8 cellular contexts compared by ENCODE assay signal in genomic region chr12:123533672-123534643, GRCh38. TPM values are rescaled to one million over a fixed set of nuclear protein-coding genes. Genes with fewer than 3 reads are reported as not detected.
DNase-seq lines count a peak whose midpoint lies in the region; ATAC-seq, FAIRE-seq and TF ChIP-seq lines count a peak whose summit lies in the region.

RILPL1 (minus strand) TSS chr12:123533719; CDS start chr12:123533482, 237 bp downstream.

- no peak for FAIRE-seq in keratinocyte (lab: Jason Lieb, UNC)

- H3K9ac ChIP-seq in keratinocyte (ENCODE audit: control insufficient read depth, extremely low read depth, insufficient read depth, low read length), result peak within 1 kb of the TSS; percentile 81

- dilution Hi-C loops in keratinocyte (cut with MboI; ENCODE audit: extremely low pct_ligation_motif_present, low sequenced_read_pairs), result no loop called here

- H3K9me1 ChIP-seq in keratinocyte (ENCODE audit: control insufficient read depth, extremely low read depth, insufficient read depth, low read length), result peaks cover 2% of the 10 kb centered on the region

- peak; percentile 73 for DNase-seq in A673 (ENCODE audit: low spot score)
- peak; percentile 8 to 11 for DNase-seq in Kasumi-1 (lab: John Stamatoyannopoulos, UW)
- peak in 3 of 4 experiments; percentile 17 to 25 (median 24) for DNase-seq in activated CD4-positive, CD25-positive, alpha-beta regulatory T cell (lab: John Stamatoyannopoulos, UW)
- peak; percentile 70 for DNase-seq in cerebellum (ENCODE audit: low spot score)
- DNase-seq in keratinocyte (ENCODE audit: low read depth, low spot score), result no peak
- peak; percentile 89 for DNase-seq in spleen
- DNase-seq in cortex of kidney (lab: John Stamatoyannopoulos, UW), result no peak

- H3K4me1 ChIP-seq in A673 (ENCODE audit: insufficient read depth, low read length, poor library complexity, severe bottlenecking) (peaks cover 10% of the 10 kb centered on the region), keratinocyte (ENCODE audit: control insufficient read depth, extremely low read depth, insufficient read depth, low read length) (peaks cover 16% of the 10 kb centered on the region), spleen (peaks cover 9 to 40% (median 31%) of the 10 kb centered on the region in 6 donors)

- TF ChIP-seq POLR2A in spleen (IDR thresholded peaks at IDR 0.05), result no peak

- H3K36me3 ChIP-seq in A673 (ENCODE audit: insufficient read depth, low read length, poor library complexity, severe bottlenecking) (no peaks in the 10 kb centered on the region), keratinocyte (ENCODE audit: control insufficient read depth in 2 of 2, extremely low read depth in 1 of 2, insufficient read depth in 2 of 2, low read length in 2 of 2) (peaks cover 6 to 11% of the 10 kb centered on the region in 2 experiments), spleen (peaks cover 0 to 8% (median 0%) of the 10 kb centered on the region in 6 donors)

- no peaks in the 10 kb centered on the region for H3K27me3 ChIP-seq in A673 (replicated peaks; ENCODE audit: insufficient read depth, low read depth, low read length, poor library complexity)
- no peaks in the 10 kb centered on the region for H3K27me3 ChIP-seq in keratinocyte (ENCODE audit: control insufficient read depth, extremely low read depth, insufficient read depth, low read length)
- peaks cover 0 to 18% (median 0%) of the 10 kb centered on the region in 7 donors for H3K27me3 ChIP-seq in spleen (replicated peaks in 1 of 7)

- H3K4me3 ChIP-seq in A673 (ENCODE audit: low read depth, low read length, poor library complexity, severe bottlenecking) (peak within 1 kb of the TSS; percentile 80), keratinocyte (ENCODE audit: control insufficient read depth in 2 of 3, extremely low read depth in 1 of 3, insufficient read depth in 2 of 3, low read depth in 1 of 3, low read length in 3 of 3) (peak within 1 kb of the TSS; percentile 74 to 87 (median 82)), spleen (peak within 1 kb of the TSS; percentile 57 to 93 (median 76))

- peak; percentile 18 for TF ChIP-seq CTCF in A673 (conservative IDR thresholded peaks at IDR 0.05; ENCODE audit: low read depth, low read length)
- TF ChIP-seq CTCF in keratinocyte (optimal IDR thresholded peaks at IDR 0.05 in 1 of 3, IDR thresholded peaks at IDR 0.05 in 1 of 3, conservative IDR thresholded peaks at IDR 0.05 in 1 of 3; ENCODE audit: extremely low read depth in 1 of 3, insufficient read depth in 2 of 3, low read length in 3 of 3), result peak in 2 of 3 experiments; percentile 35 to 46
- peak in 8 of 11 experiments; percentile 6 to 67 (median 53) for TF ChIP-seq CTCF in spleen (IDR thresholded peaks at IDR 0.05 in 8 of 11, conservative IDR thresholded peaks at IDR 0.05 in 3 of 11)

- H2AFZ ChIP-seq in keratinocyte (ENCODE audit: control insufficient read depth, low read length), result peak within 1 kb of the TSS; percentile 95

- ATAC-seq in GM18511 (IDR thresholded peaks at IDR 0.05; ENCODE audit: unreplicated experiment), result peak; percentile 67

- H3K4me2 ChIP-seq in keratinocyte (ENCODE audit: control insufficient read depth, extremely low read depth, insufficient read depth, low read depth, low read length), result peak within 1 kb of the TSS; percentile 71

- CTCF ChIA-PET in A673 (lab: Charles Lee), result no interaction called here

- intact Hi-C loops in A673 (cut with micrococcal nuclease; ENCODE audit: unreplicated experiment), result no loop called here
- intact Hi-C loops in spleen (cut with DNase I; ENCODE audit: low total_unique reads), result no loop called here

- whole genome bisulfite sequencing in spleen, 5 donors, result 0 to 1% (median 1%) methylated on average over 16 to 114 of the region's 114 CpGs

- H4K20me1 ChIP-seq in keratinocyte (ENCODE audit: control insufficient read depth, extremely low read depth, insufficient read depth, low read length), result no peaks in the 10 kb centered on the region

- BruUV-seq in A673 (replicated peaks; lab: Mats Ljungman, UMichigan), result no TSS peak

- H3K27ac ChIP-seq in A673 (ENCODE audit: low read depth, low read length, poor library complexity, severe bottlenecking), result peak within 1 kb of the TSS; percentile 63
- peak within 1 kb of the TSS; percentile 60 for H3K27ac ChIP-seq in keratinocyte (ENCODE audit: control insufficient read depth, insufficient read depth, low read length)
- peak within 1 kb of the TSS; percentile 35 to 87 (median 80) for H3K27ac ChIP-seq in spleen

- peaks cover 33% of the 10 kb centered on the region for H3K79me2 ChIP-seq in keratinocyte (ENCODE audit: control insufficient read depth, insufficient read depth, low read length)

- H3K9me3 ChIP-seq in A673 (ENCODE audit: low read depth, low read length, poor library complexity, severe bottlenecking) (no peaks in the 10 kb centered on the region), keratinocyte (ENCODE audit: control insufficient read depth, low read depth, low read length) (no peaks in the 10 kb centered on the region), spleen (no peaks in the 10 kb centered on the region)

- POLR2A ChIA-PET in A673 (lab: Charles Lee; ENCODE audit: low non-redundant PET), result no interaction called here

RNA-seq across cellular contexts. Expression of gene RILPL1, which starts in this region (rescaled TPM):
- 10.2 and 17.4 TPM in 2 replicates for total RNA-seq in A673 (2021)
- total RNA-seq in cerebellum, result 5.6 TPM
- 14.8 to 22.2 TPM (median 17.0 TPM) in 3 replicates for polyA plus RNA-seq in keratinocyte
- 16.7 TPM for polyA plus RNA-seq in keratinocyte (2011; ENCODE audit: low read depth)
- 19.4 and 24.5 TPM in 2 replicates for polyA plus RNA-seq in keratinocyte (2011; cell fraction: cytosol; rRNA removed)
- polyA plus RNA-seq in keratinocyte (2011; cell fraction: nucleus; rRNA removed), result 35.8 and 47.6 TPM in 2 replicates
- 17.3 and 25.3 TPM in 2 replicates for polyA plus RNA-seq in keratinocyte (2012; ENCODE audit: low replicate concordance)
- polyA minus RNA-seq in keratinocyte, result 8.0 to 15.6 TPM (median 12.4 TPM) in 3 replicates
- 25.7 TPM for polyA minus RNA-seq in keratinocyte (2011; cell fraction: cytosol; rRNA and poly(A)+ RNA removed)
- 11.1 and 16.1 TPM in 2 replicates for polyA minus RNA-seq in keratinocyte (2011; cell fraction: nucleus; rRNA and poly(A)+ RNA removed)
- 10 to 100 TPM in 4 of 7 donors, 1 to 10 TPM in 3; 8.0 to 13.6 (median 11.2) TPM for total RNA-seq in spleen
- 1 to 10 TPM; 3.2 to 6.0 (median 5.3) TPM for polyA plus RNA-seq in spleen

Comparison
In these comparisons a context has a peak if more than half of its experiments do, and no peak if none do; other contexts are left out.
1. DNase-seq: peak in A673 (single experiment), Kasumi-1 (2 of 2), activated CD4-positive, CD25-positive, alpha-beta regulatory T cell (3 of 4), cerebellum (single experiment) and spleen (single experiment); none in keratinocyte (single experiment) and cortex of kidney (single experiment).
2. Peak in every context shown above with its lines, with median percentiles within 50 percentile points of each other: H3K27ac ChIP-seq, H3K4me3 ChIP-seq and CTCF ChIP-seq.